ENCODE assay signal across 8 cellular contexts in the genomic region with DNA sequence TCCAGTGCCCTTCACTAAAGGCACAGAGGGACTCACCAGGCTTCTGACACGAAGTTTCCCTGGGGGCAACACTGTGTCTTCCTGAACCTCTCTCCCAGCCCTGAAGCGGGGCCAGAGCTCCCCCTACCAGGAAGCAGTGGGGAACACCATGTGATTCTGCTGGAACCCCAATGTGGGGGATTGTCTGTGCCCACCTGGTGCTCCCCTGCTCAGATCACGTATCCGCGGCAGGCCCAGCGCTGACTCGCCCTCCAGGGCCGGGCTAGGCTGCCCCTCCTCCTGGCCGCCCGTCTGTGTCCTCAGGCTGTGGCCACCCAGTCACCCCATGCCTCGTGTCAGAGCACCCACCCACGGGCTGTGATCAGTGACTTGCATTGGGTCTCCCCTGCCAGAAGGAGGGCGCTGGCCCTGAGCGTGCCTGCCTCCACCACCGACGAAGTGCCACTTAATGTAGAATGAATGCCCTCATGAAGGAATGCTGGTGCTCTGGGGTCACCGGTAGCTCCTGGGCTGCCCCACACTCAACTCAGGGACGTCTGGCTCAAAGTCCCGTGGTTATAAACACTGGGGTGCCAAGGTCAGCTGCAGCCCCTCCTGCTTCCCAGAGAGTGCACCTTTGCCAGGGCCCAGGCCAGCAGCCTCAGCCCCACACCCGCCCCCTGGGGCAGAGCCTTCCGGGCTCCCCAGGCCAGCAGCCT. TPM values are rescaled to one million over a fixed set of nuclear protein-coding genes. Genes with fewer than 3 reads are reported as not detected.
DNase-seq lines count a peak whose midpoint lies in the region; ATAC-seq and TF ChIP-seq lines count a peak whose summit lies in the region.

No MANE protein-coding gene starts in this region.

- no peaks in the 10 kb centered on the region for H3K27me3 Mint-ChIP-seq in activated CD4-positive, alpha-beta T cell treated with anti-CD3 and anti-CD28 coated beads for 36 hours

- no TSS peak for BruUV-seq in HCT116 (replicated peaks; lab: Mats Ljungman, UMichigan)

- no peak overlapping the region for H3K9ac ChIP-seq in HCT116 (ENCODE audit: low read length)

- peaks cover 3% of the 10 kb centered on the region for H3K4me1 Mint-ChIP-seq in activated CD4-positive, alpha-beta T cell treated with anti-CD3 and anti-CD28 coated beads for 36 hours

- TF ChIP-seq RAD21 in HCT116 (IDR thresholded peaks at IDR 0.05; ENCODE audit: low read depth): peak; percentile 69

- H3K36me3 Mint-ChIP-seq in activated CD4-positive, alpha-beta T cell treated with anti-CD3 and anti-CD28 coated beads for 36 hours (ENCODE audit: low read depth): peaks cover 3% of the 10 kb centered on the region

- CTCF ChIA-PET in HCT116 (lab: Charles Lee): no interaction called here
- CTCF ChIA-PET in activated CD4-positive, alpha-beta T cell treated with anti-CD3 and anti-CD28 coated beads for 36 hours (lab: Charles Lee): interaction anchor here (0.6 to 1.8 kb wide), 2 partner anchors 11 to 23 kb away, joined by 3 to 7 read pairs; no protein-coding TSS in a partner anchor

- no peaks in the 10 kb centered on the region for H4K20me1 ChIP-seq in HCT116 (ENCODE audit: insufficient read depth)

- H3K9me3 ChIP-seq in HCT116 (ENCODE audit: control insufficient read depth in 1 of 2, insufficient read depth in 1 of 2, low read depth in 1 of 2, low read length in 2 of 2) (no peaks in the 10 kb centered on the region), upper lobe of right lung (no peaks in the 10 kb centered on the region)

- intact Hi-C loops in HCT116 (cut with micrococcal nuclease): no loop called here
- intact Hi-C loops in activated CD4-positive, alpha-beta T cell treated with anti-CD3 and anti-CD28 coated beads for 36 hours (cut with DNase I, micrococcal nuclease): loop anchor here in 1 of 2 experiments (1.0 kb wide), 1 partner anchor 127 kb away; no protein-coding TSS in a partner anchor
- intact Hi-C loops in upper lobe of right lung (cut with DNase I): no loop called here

- H3K27ac ChIP-seq in ACC112 (ENCODE audit: low read depth, low read length) (peak overlapping the region; percentile 96), HCT116 (ENCODE audit: low read depth, low read length) (no peak overlapping the region; the same call in 1 of the 2 replicates), upper lobe of right lung (peak overlapping the region; percentile 13)

- TF ChIP-seq CTCF in HCT116 (IDR thresholded peaks at IDR 0.05 in 2 of 3, conservative IDR thresholded peaks at IDR 0.05 in 1 of 3; ENCODE audit: borderline replicate concordance in 1 of 3, insufficient read depth in 1 of 3, low read depth in 2 of 3, low read length in 2 of 3): peak; percentile 32 to 44 (median 35); a peak in 4 of 6 replicates
- TF ChIP-seq CTCF in upper lobe of right lung (IDR thresholded peaks at IDR 0.05): peak; percentile 34

- H3K36me3 ChIP-seq in ACC112 (ENCODE audit: insufficient read depth, low read length) (no peaks in the 10 kb centered on the region), HCT116 (ENCODE audit: control insufficient read depth in 1 of 2, insufficient read depth in 2 of 2, low read length in 2 of 2) (no peaks in the 10 kb centered on the region), upper lobe of right lung (no peaks in the 10 kb centered on the region)

- H3K79me2 ChIP-seq in ACC112 (ENCODE audit: control insufficient read depth, insufficient read depth, low read length, unreplicated experiment) (no peaks in the 10 kb centered on the region), HCT116 (ENCODE audit: insufficient read depth, low read length) (no peaks in the 10 kb centered on the region)

- H3K4me2 ChIP-seq in HCT116 (ENCODE audit: low read length): no peak overlapping the region

- H3K4me3 Mint-ChIP-seq in activated CD4-positive, alpha-beta T cell treated with anti-CD3 and anti-CD28 coated beads for 36 hours: no peak overlapping the region

- no peak overlapping the region for H2AFZ ChIP-seq in ACC112 (ENCODE audit: low read length, unreplicated experiment)
- H2AFZ ChIP-seq in HCT116 (ENCODE audit: low read depth, low read length, poor library complexity, severe bottlenecking): no peak overlapping the region

- no peak overlapping the region for H3K27ac Mint-ChIP-seq in activated CD4-positive, alpha-beta T cell treated with anti-CD3 and anti-CD28 coated beads for 36 hours

- no peaks in the 10 kb centered on the region for H3K27me3 ChIP-seq in ACC112 (ENCODE audit: insufficient read depth, low read length)
- H3K27me3 ChIP-seq in HCT116 (ENCODE audit: insufficient read depth, low read length): no peaks in the 10 kb centered on the region
- no peaks in the 10 kb centered on the region for H3K27me3 ChIP-seq in upper lobe of right lung

- no peak for DNase-seq in HCT116 (ENCODE audit: low read depth, low spot score)
- peak; percentile 53 for DNase-seq in activated CD4-positive, alpha-beta T cell treated with anti-CD3 and anti-CD28 coated beads for 36 hours
- peak; percentile 65 for DNase-seq in islet precursor cell
- DNase-seq in upper lobe of right lung: peak; percentile 64
- no peak for DNase-seq in NOMO-1 treated with dmso at 0.1 percent for 144 hours (lab: John Stamatoyannopoulos, UW; ENCODE audit: unreplicated experiment)

- peaks cover 49% of the 10 kb centered on the region for H3K4me1 ChIP-seq in ACC112 (ENCODE audit: control insufficient read depth, insufficient read depth, low read length, unreplicated experiment)
- H3K4me1 ChIP-seq in HCT116 (ENCODE audit: control insufficient read depth in 1 of 2, insufficient read depth in 2 of 2, low read length in 2 of 2): no peaks in the 10 kb centered on the region
- peaks cover 5% of the 10 kb centered on the region for H3K4me1 ChIP-seq in upper lobe of right lung

- peaks cover 3% of the 10 kb centered on the region for H3K9me3 Mint-ChIP-seq in activated CD4-positive, alpha-beta T cell treated with anti-CD3 and anti-CD28 coated beads for 36 hours (ENCODE audit: low read depth)

- POLR2A ChIA-PET in HCT116 (lab: Charles Lee): no interaction called here
- POLR2A ChIA-PET in activated CD4-positive, alpha-beta T cell treated with anti-CD3 and anti-CD28 coated beads for 36 hours (lab: Charles Lee): no interaction called here

- ATAC-seq in HCT116 (peak; percentile 65), upper lobe of right lung (peak; percentile 9), HG02840 (IDR thresholded peaks at IDR 0.05; ENCODE audit: low FRiP score, unreplicated experiment) (no peak), HG02678 (IDR thresholded peaks at IDR 0.05; ENCODE audit: unreplicated experiment) (no peak)
- peak; percentile 72 for ATAC-seq in activated CD4-positive, alpha-beta T cell treated with anti-CD3 and anti-CD28 coated beads for 36 hours

- H3K4me3 ChIP-seq in ACC112 (ENCODE audit: low read depth, low read length): peak overlapping the region; percentile 58
- H3K4me3 ChIP-seq in HCT116 (replicated peaks in 1 of 2; ENCODE audit: low read depth in 1 of 2, low read length in 2 of 2): no peak overlapping the region
- no peak overlapping the region for H3K4me3 ChIP-seq in upper lobe of right lung

- no peaks in the 10 kb centered on the region for H3K9me2 ChIP-seq in HCT116 (ENCODE audit: insufficient read depth)

- RAD21 ChIA-PET in HCT116 (lab: Charles Lee; ENCODE audit: low non-redundant PET in 1 of 2, low total read pairs in 2 of 2, uncharacterized antibody in 2 of 2, unreplicated experiment in 2 of 2): no interaction called here

- no peak for TF ChIP-seq POLR2A in HCT116 (IDR thresholded peaks at IDR 0.05; ENCODE audit: borderline replicate concordance, extremely low read depth, insufficient read depth, insufficient read length)

TF ChIP-seq in HCT116, 20 proteins besides CTCF, POLR2A, EP300 and RAD21:
- no peak for TF ChIP-seq EZH2phosphoT487 (IDR thresholded peaks at IDR 0.05; ENCODE audit: borderline replicate concordance)
- no peak for TF ChIP-seq ZBTB33 (IDR thresholded peaks at IDR 0.05; ENCODE audit: extremely low read depth, insufficient replicate concordance, low read length)
- no peak for TF ChIP-seq ZFX (IDR thresholded peaks at IDR 0.05)
- no peak for TF ChIP-seq FOSL1 (IDR thresholded peaks at IDR 0.05; ENCODE audit: low read depth)

RNA-seq across cellular contexts. Expression of gene SARDH, which starts 22.1 kb away (rescaled TPM):
- 5.6 TPM for total RNA-seq in HCT116 (2021; ENCODE audit: unreplicated experiment)
- polyA plus RNA-seq in HCT116 (2012): 4.7 and 5.0 TPM in 2 replicates
- total RNA-seq in activated CD4-positive, alpha-beta T cell treated with anti-CD3 and anti-CD28 coated beads for 36 hours: 1 to 10 TPM; 7.8 to 8.2 TPM
- total RNA-seq in upper lobe of right lung: 6.8 TPM

Comparison
In these comparisons a context has a peak if more than half of its experiments do, and no peak if none do; other contexts are left out.
1. ATAC-seq: peak in HCT116 (single experiment), activated CD4-positive, alpha-beta T cell treated with anti-CD3 and anti-CD28 coated beads for 36 hours (single experiment) and upper lobe of right lung (single experiment); none in HG02840 (single experiment) and HG02678 (single experiment).
2. DNase-seq: peak in activated CD4-positive, alpha-beta T cell treated with anti-CD3 and anti-CD28 coated beads for 36 hours (single experiment), islet precursor cell (single experiment) and upper lobe of right lung (single experiment); none in HCT116 (single experiment) and NOMO-1 treated with dmso at 0.1 percent for 144 hours (single experiment).